Comparison of ENCODE assay signal across 11 cellular contexts in genomic region chr11:96037267-96037990, GRCh38.
A peak's percentile ranks its signal among the peaks of the same experiment; 100 is the strongest.
DNase-seq lines count a peak whose midpoint lies in the region; ATAC-seq and TF ChIP-seq lines count a peak whose summit lies in the region.
"Had no signal": no experiment of that assay in that cellular context is flagged by ENCODE, and none has a peak within 500 bp of the region (broad histone marks: within the 10 kb centered on the region; RNA-seq: fewer than 3 reads in every experiment).

No MANE protein-coding gene starts in this region.

- peaks cover 12% of the 10 kb centered on the region for H3K4me1 Mint-ChIP-seq in activated T-helper 17 cell treated with anti-CD3 and anti-CD28 coated beads, Interleukin-2, amount 50 U/mL, for 72 hours
- peaks cover 1 to 18% of the 10 kb centered on the region in 2 donors for H3K4me1 Mint-ChIP-seq in effector memory CD8-positive, alpha-beta T cell (ENCODE audit: low read depth in 2 of 2)

- TF ChIP-seq CTCF in fibroblast of lung (conservative IDR thresholded peaks at IDR 0.05 in 1 of 2, IDR thresholded peaks at IDR 0.05 in 1 of 2; ENCODE audit: low read depth in 1 of 2, low read length in 2 of 2) = no peak
- no peak for TF ChIP-seq CTCF in uterus (IDR thresholded peaks at IDR 0.05)

- no peaks in the 10 kb centered on the region for H3K27me3 ChIP-seq in fibroblast of lung (ENCODE audit: control insufficient read depth, insufficient read depth, low read length)
- no peaks in the 10 kb centered on the region for H3K27me3 ChIP-seq in skeletal muscle satellite cell (ENCODE audit: control insufficient read depth, insufficient read depth, low read length)
- H3K27me3 ChIP-seq in uterus = no peaks in the 10 kb centered on the region

- DNase-seq in DMS53 (lab: John Stamatoyannopoulos, UW) = peak; percentile 49
- no peak for DNase-seq in DMS53 treated with DMSO at 0.1 percent for 48 hours (lab: John Stamatoyannopoulos, UW; ENCODE audit: unreplicated experiment)
- DNase-seq in NCI-H69 (lab: John Stamatoyannopoulos, UW) = peak; percentile 75
- peak in 1 of 2 donors; percentile 52 for DNase-seq in fibroblast of lung (ENCODE audit: low read depth in 2 of 2)
- no peak for DNase-seq in effector memory CD8-positive, alpha-beta T cell
- no peak for DNase-seq in uterus
- DNase-seq: activated T-cell treated with anti-CD3 and anti-CD28 coated beads, Interleukin-2, amount 50 U/mL, for 1 hour; stimulated activated CD4-positive, alpha-beta T cell treated with anti-CD3 and anti-CD28 coated beads, Interleukin-15, amount 100 ng/mL, for 24 hours had no signal

- H3K9me3 ChIP-seq in fibroblast of lung (ENCODE audit: control insufficient read depth, insufficient read depth, low read depth, low read length) (no peaks in the 10 kb centered on the region), skeletal muscle satellite cell (replicated peaks; ENCODE audit: low read length) (no peaks in the 10 kb centered on the region), uterus (no peaks in the 10 kb centered on the region)

- H3K4me3 ChIP-seq in fibroblast of lung (replicated peaks in 1 of 4; ENCODE audit: control extremely low read depth in 1 of 4, insufficient read depth in 1 of 4, low read depth in 3 of 4, low read length in 4 of 4) = no peak overlapping the region
- H3K4me3 ChIP-seq in skeletal muscle satellite cell (ENCODE audit: low read length) = no peak overlapping the region
- H3K4me3 ChIP-seq in uterus = no peak overlapping the region

- H3K27ac Mint-ChIP-seq in activated T-helper 17 cell treated with anti-CD3 and anti-CD28 coated beads, Interleukin-2, amount 50 U/mL, for 72 hours = no peak overlapping the region
- H3K27ac Mint-ChIP-seq in effector memory CD8-positive, alpha-beta T cell = no peak overlapping the region

- no peaks in the 10 kb centered on the region for H3K27me3 Mint-ChIP-seq in activated T-helper 17 cell treated with anti-CD3 and anti-CD28 coated beads, Interleukin-2, amount 50 U/mL, for 72 hours
- no peaks in the 10 kb centered on the region for H3K27me3 Mint-ChIP-seq in effector memory CD8-positive, alpha-beta T cell

- intact Hi-C loops in uterus (cut with DNase I; ENCODE audit: low total_unique reads) = no loop called here

- H3K4me3 Mint-ChIP-seq in activated T-helper 17 cell treated with anti-CD3 and anti-CD28 coated beads, Interleukin-2, amount 50 U/mL, for 72 hours = no peak overlapping the region
- no peak overlapping the region for H3K4me3 Mint-ChIP-seq in effector memory CD8-positive, alpha-beta T cell

- H3K27ac ChIP-seq in fibroblast of lung (ENCODE audit: insufficient read depth, low read length) (no peak overlapping the region), uterus (peak overlapping the region in 1 of 2 donors; percentile 52)
- H3K27ac ChIP-seq: 22Rv1 had no signal

- H3K4me1 ChIP-seq in fibroblast of lung (ENCODE audit: control insufficient read depth, extremely low read depth, insufficient read depth, low read length) = peaks cover 2% of the 10 kb centered on the region
- peaks cover 17% of the 10 kb centered on the region for H3K4me1 ChIP-seq in skeletal muscle satellite cell (ENCODE audit: control insufficient read depth, insufficient read depth, low read length)
- no peaks in the 10 kb centered on the region for H3K4me1 ChIP-seq in uterus

- H2AFZ ChIP-seq in fibroblast of lung (ENCODE audit: low read length) = no peak overlapping the region

- H3K79me2 ChIP-seq in fibroblast of lung (ENCODE audit: control insufficient read depth, insufficient read depth, low read length) = no peaks in the 10 kb centered on the region

- no peaks in the 10 kb centered on the region for H3K36me3 ChIP-seq in fibroblast of lung (ENCODE audit: control insufficient read depth, insufficient read depth, low read length)
- no peaks in the 10 kb centered on the region for H3K36me3 ChIP-seq in skeletal muscle satellite cell (ENCODE audit: insufficient read depth, low read length)
- no peaks in the 10 kb centered on the region for H3K36me3 ChIP-seq in uterus

- H3K4me2 ChIP-seq in fibroblast of lung (ENCODE audit: extremely low read depth, insufficient read depth, low read length) = peak overlapping the region; percentile 51
- peak overlapping the region; percentile 50 for H3K4me2 ChIP-seq in skeletal muscle satellite cell (ENCODE audit: low read length)

- H3K9me3 Mint-ChIP-seq in activated T-helper 17 cell treated with anti-CD3 and anti-CD28 coated beads, Interleukin-2, amount 50 U/mL, for 72 hours = no peaks in the 10 kb centered on the region
- no peaks in the 10 kb centered on the region for H3K9me3 Mint-ChIP-seq in effector memory CD8-positive, alpha-beta T cell

- peaks cover 14% of the 10 kb centered on the region for H3K36me3 Mint-ChIP-seq in activated T-helper 17 cell treated with anti-CD3 and anti-CD28 coated beads, Interleukin-2, amount 50 U/mL, for 72 hours (ENCODE audit: low read depth)
- H3K36me3 Mint-ChIP-seq in effector memory CD8-positive, alpha-beta T cell (ENCODE audit: insufficient read depth) = peaks cover 3% of the 10 kb centered on the region

- H4K20me1 ChIP-seq in fibroblast of lung (ENCODE audit: control insufficient read depth, extremely low read depth, insufficient read depth, low read length) = no peaks in the 10 kb centered on the region

- ATAC-seq in activated T-helper 17 cell treated with anti-CD3 and anti-CD28 coated beads, Interleukin-2, amount 50 U/mL, for 72 hours (replicated peaks) = no peak
- ATAC-seq in effector memory CD8-positive, alpha-beta T cell (replicated peaks) = no peak

- TF ChIP-seq POLR2A in uterus (IDR thresholded peaks at IDR 0.05) = no peak

- H3K9ac ChIP-seq in fibroblast of lung (ENCODE audit: insufficient read depth, low read length) = no peak overlapping the region
- no peak overlapping the region for H3K9ac ChIP-seq in skeletal muscle satellite cell (ENCODE audit: low read depth, low read length)

Comparison
In these comparisons a context has a peak if more than half of its experiments do, and no peak if none do; other contexts are left out.
1. DNase-seq: peak in DMS53 (single experiment) and NCI-H69 (single experiment); none in DMS53 treated with DMSO at 0.1 percent for 48 hours (single experiment), effector memory CD8-positive, alpha-beta T cell (0 of 3) and uterus (0 of 2).